2 cellular contexts compared by ENCODE assay signal in genomic region chr4:40354158-40354557, GRCh38.
TF ChIP-seq lines count a peak whose summit lies in the region.

No MANE protein-coding gene starts in this region.

TF ChIP-seq in HepG2, 621 proteins besides CTCF, POLR2A, EP300 and RAD21:
- TF ChIP-seq ZNF280B (CRISPR knock-in tag; IDR thresholded peaks at IDR 0.05; ENCODE audit: borderline replicate concordance) (no peak), ZNF629 (CRISPR knock-in tag; conservative IDR thresholded peaks at IDR 0.05) (no peak), FOSL1 (CRISPR knock-in tag; IDR thresholded peaks at IDR 0.05; ENCODE audit: borderline replicate concordance) (no peak), MAFK (conservative IDR thresholded peaks at IDR 0.05 in 1 of 2, IDR thresholded peaks at IDR 0.05 in 1 of 2; ENCODE audit: low read length in 2 of 2) (peak in 1 of 2 experiments; percentile 56; a peak in 2 of 4 replicates), MAFF (IDR thresholded peaks at IDR 0.05; ENCODE audit: low read depth, low read length) (0 out of 2 replicates have a peak, but pooled peaks have one; percentile 16), ATF1 (CRISPR knock-in tag; IDR thresholded peaks at IDR 0.05) (no peak)

TF ChIP-seq in K562, 482 proteins besides CTCF, POLR2A, EP300 and RAD21:
- no peak for TF ChIP-seq JUND (IDR thresholded peaks at IDR 0.05; ENCODE audit: borderline replicate concordance, low read depth, low read length)
- TF ChIP-seq JUND (tag; IDR thresholded peaks at IDR 0.05; ENCODE audit: borderline replicate concordance, low read depth, low read length) = no peak
- peak; percentile 55 for TF ChIP-seq ZNF316 (IDR thresholded peaks at IDR 0.05)
- TF ChIP-seq C11orf30 (IDR thresholded peaks at IDR 0.05; ENCODE audit: low read depth) = peak; percentile 39; the same call in 1 of the 2 replicates
